14 cellular contexts compared by ENCODE assay signal in the genomic region with DNA sequence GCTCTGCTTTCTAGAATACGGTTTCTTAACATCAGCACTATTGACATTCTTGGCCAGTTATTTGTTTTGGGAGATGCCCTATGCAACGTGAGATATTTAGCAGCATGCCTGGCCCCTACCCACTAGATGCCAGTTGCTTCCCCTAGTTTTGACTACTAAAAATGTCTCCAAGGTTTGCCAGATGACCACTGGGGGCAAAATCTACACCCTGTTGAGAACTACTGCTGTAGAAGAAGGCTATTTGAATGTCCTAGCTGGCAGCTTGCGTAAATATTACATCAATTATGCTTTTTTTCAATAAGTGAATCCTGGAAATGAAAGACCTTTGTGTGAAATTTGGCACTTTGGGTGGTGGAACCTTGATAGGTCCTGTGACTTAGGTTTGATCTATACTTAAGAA. TPM values are rescaled to one million over a fixed set of nuclear protein-coding genes. Genes with fewer than 3 reads are reported as not detected.
DNase-seq lines count a peak whose midpoint lies in the region; ATAC-seq and TF ChIP-seq lines count a peak whose summit lies in the region.
"Had no signal": no experiment of that assay in that cellular context is flagged by ENCODE, and none has a peak within 500 bp of the region (broad histone marks: within the 10 kb centered on the region; RNA-seq: fewer than 3 reads in every experiment).

No MANE protein-coding gene starts in this region.

- no peaks in the 10 kb centered on the region for H3K27me3 Mint-ChIP-seq in stimulated activated memory B cell treated with anti-CD40 and anti-IgM and Interleukin-4, amounts not matched to agents 10 μg/mL and 1 μg/mL and 100 μg/mL, for 72 hours

- no peak overlapping the region for H3K27ac Mint-ChIP-seq in stimulated activated memory B cell treated with anti-CD40 and anti-IgM and Interleukin-4, amounts not matched to agents 10 μg/mL and 1 μg/mL and 100 μg/mL, for 72 hours

- no peak overlapping the region for H3K4me3 Mint-ChIP-seq in stimulated activated memory B cell treated with anti-CD40 and anti-IgM and Interleukin-4, amounts not matched to agents 10 μg/mL and 1 μg/mL and 100 μg/mL, for 72 hours

- H3K4me1 Mint-ChIP-seq in stimulated activated memory B cell treated with anti-CD40 and anti-IgM and Interleukin-4, amounts not matched to agents 10 μg/mL and 1 μg/mL and 100 μg/mL, for 72 hours = peaks cover 51% of the 10 kb centered on the region

- H3K4me1 ChIP-seq in transverse colon (peaks cover 16 to 41% (median 28%) of the 10 kb centered on the region in 4 donors), gastroesophageal sphincter (peaks cover 4 to 59% (median 16%) of the 10 kb centered on the region in 3 donors)
- H3K4me1 ChIP-seq: SJSA1 had no signal

- H3K9me3 Mint-ChIP-seq in stimulated activated memory B cell treated with anti-CD40 and anti-IgM and Interleukin-4, amounts not matched to agents 10 μg/mL and 1 μg/mL and 100 μg/mL, for 72 hours = no peaks in the 10 kb centered on the region

- in situ Hi-C loops in SK-MEL-5 (cut with HindIII; ENCODE audit: low pct_unique_long_range_greater_than_20kb, low sequenced_read_pairs) = loop anchor here (25.0 kb wide), 1 partner anchor 176 kb away; no protein-coding TSS in a partner anchor
- in situ Hi-C loops in transverse colon (cut with MboI; ENCODE audit: low pct_ligation_motif_present in 1 of 4, low pct_unique_long_range_greater_than_20kb in 1 of 4, low sequenced_read_pairs in 3 of 4) = no loop called here

- peaks cover 15% of the 10 kb centered on the region for H3K36me3 Mint-ChIP-seq in stimulated activated memory B cell treated with anti-CD40 and anti-IgM and Interleukin-4, amounts not matched to agents 10 μg/mL and 1 μg/mL and 100 μg/mL, for 72 hours

- H3K4me3 ChIP-seq in GM12875 (ENCODE audit: low read depth, low read length) (no peak overlapping the region), fibroblast of villous mesenchyme (ENCODE audit: low read depth, low read length) (no peak overlapping the region), transverse colon (no peak overlapping the region), gastroesophageal sphincter (no peak overlapping the region)
- H3K4me3 ChIP-seq: adrenal gland, SJSA1 had no signal

- ATAC-seq in gastroesophageal sphincter = no peak
- no peak for ATAC-seq in stimulated activated memory B cell treated with anti-CD40 and anti-IgM and Interleukin-4, amounts not matched to agents 10 μg/mL and 1 μg/mL and 100 μg/mL, for 72 hours

- H3K27me3 ChIP-seq in transverse colon = no peaks in the 10 kb centered on the region
- no peaks in the 10 kb centered on the region for H3K27me3 ChIP-seq in gastroesophageal sphincter
- H3K27me3 ChIP-seq: adrenal gland, SJSA1 had no signal

- 72 to 100% methylated on average over 1 to 3 of the region's 3 CpGs for WGBS in transverse colon (ENCODE audit: low coverage in 1 of 2), 2 donors
- 68 to 69% methylated on average over 3 of the region's 3 CpGs for WGBS in gastroesophageal sphincter (ENCODE audit: low coverage in 1 of 2), 2 donors

- H3K36me3 ChIP-seq in transverse colon (peaks cover 0 to 15% (median 7%) of the 10 kb centered on the region in 4 donors), gastroesophageal sphincter (peaks cover 0 to 22% of the 10 kb centered on the region in 2 donors)

- TF ChIP-seq CTCF in GM12875 (IDR thresholded peaks at IDR 0.05; ENCODE audit: borderline replicate concordance, insufficient read depth, low read depth, low read length) (peak; percentile 19; the same call in 1 of the 2 replicates), fibroblast of villous mesenchyme (IDR thresholded peaks at IDR 0.05; ENCODE audit: insufficient read depth, low read depth, low read length) (peak; percentile 12), transverse colon (IDR thresholded peaks at IDR 0.05) (no peak), gastroesophageal sphincter (IDR thresholded peaks at IDR 0.05) (peak in 1 of 4 experiments; percentile 3)

- H3K9me3 ChIP-seq in transverse colon (no peaks in the 10 kb centered on the region), gastroesophageal sphincter (no peaks in the 10 kb centered on the region)
- H3K9me3 ChIP-seq: adrenal gland, SJSA1 had no signal

- DNase-seq in AML-193 (lab: John Stamatoyannopoulos, UW) = peak; percentile 29 to 39
- DNase-seq in SK-MEL-5 (ENCODE audit: low read depth, low spot score) = peak; percentile 31
- no peak for DNase-seq in fibroblast of villous mesenchyme (ENCODE audit: low read depth)
- DNase-seq in transverse colon = no peak
- DNase-seq in posterior cingulate gyrus = no peak
- DNase-seq: activated CD4-positive, alpha-beta T cell treated with anti-CD3 and anti-CD28 coated beads, Interleukin-2, amount 50 U/mL, for 48 hours; adrenal gland; NCI-H2171; stimulated activated CD4-positive, alpha-beta T cell treated with anti-CD3 and anti-CD28 coated beads, Interleukin-4, amount 100 ng/mL, for 1 hour; substantia nigra had no signal

- intact Hi-C loops in transverse colon (cut with DNase I; ENCODE audit: low total_unique reads) = no loop called here
- intact Hi-C loops in posterior cingulate gyrus (cut with DNase I) = loop anchor here (10.0 kb wide), 1 partner anchor 346 kb away; the partner anchor contains the start of gene ANP32B

- TF ChIP-seq EP300 in transverse colon (IDR thresholded peaks at IDR 0.05; ENCODE audit: low read depth) = no peak
- no peak for TF ChIP-seq EP300 in gastroesophageal sphincter (IDR thresholded peaks at IDR 0.05)

- TF ChIP-seq POLR2A in transverse colon (IDR thresholded peaks at IDR 0.05) (no peak), gastroesophageal sphincter (IDR thresholded peaks at IDR 0.05) (no peak)

- H3K27ac ChIP-seq in transverse colon (no peak overlapping the region), gastroesophageal sphincter (no peak overlapping the region)
- H3K27ac ChIP-seq: adrenal gland, SJSA1 had no signal

RNA-seq across cellular contexts. Expression of gene NCBP1, which starts 5.0 kb away (rescaled TPM):
- 51.9 and 52.5 TPM in 2 replicates for total RNA-seq in SK-MEL-5 (2014; rRNA removed; shearing (Covaris generic))
- 32.5 and 47.2 TPM in 2 replicates for polyA plus RNA-seq in SK-MEL-5 (2015; cell fraction: cytosol; rRNA removed)
- 47.1 and 69.4 TPM in 2 replicates for polyA plus RNA-seq in SK-MEL-5 (2015; cell fraction: nucleus; rRNA removed)
- 33.8 and 60.9 TPM in 2 replicates for total RNA-seq in fibroblast of villous mesenchyme
- total RNA-seq in transverse colon = 10 to 100 TPM; 24.6 to 40.4 (median 30.6) TPM
- 100 to 1,000 TPM in 1 of 4 donors, 10 to 100 TPM in 3; 16.1 to 234 (median 24.1) TPM for total RNA-seq in gastroesophageal sphincter

RNA-seq across cellular contexts. Expression of gene TSTD2, which starts 5.5 kb away (rescaled TPM):
- 17.7 and 17.9 TPM in 2 replicates for total RNA-seq in SK-MEL-5 (2014; rRNA removed; shearing (Covaris generic))
- polyA plus RNA-seq in SK-MEL-5 (2015; cell fraction: cytosol; rRNA removed) = 14.9 and 19.8 TPM in 2 replicates
- polyA plus RNA-seq in SK-MEL-5 (2015; cell fraction: nucleus; rRNA removed) = 63.4 and 67.0 TPM in 2 replicates
- 12.6 and 15.1 TPM in 2 replicates for total RNA-seq in fibroblast of villous mesenchyme
- 10 to 100 TPM; 13.8 to 27.0 (median 20.3) TPM for total RNA-seq in transverse colon
- total RNA-seq in gastroesophageal sphincter = 10 to 100 TPM; 20.0 to 33.8 (median 30.8) TPM

RNA-seq across cellular contexts. Expression of gene XPA, which starts 58.5 kb away (rescaled TPM):
- 9.9 and 10.8 TPM in 2 replicates for total RNA-seq in SK-MEL-5 (2014; rRNA removed; shearing (Covaris generic))
- 6.5 and 7.6 TPM in 2 replicates for polyA plus RNA-seq in SK-MEL-5 (2015; cell fraction: cytosol; rRNA removed)
- polyA plus RNA-seq in SK-MEL-5 (2015; cell fraction: nucleus; rRNA removed) = 11.4 and 14.0 TPM in 2 replicates
- total RNA-seq in fibroblast of villous mesenchyme = 7.8 and 9.0 TPM in 2 replicates
- total RNA-seq in transverse colon = 10 to 100 TPM in 2 of 4 donors, 1 to 10 TPM in 2; 6.4 to 44.4 (median 12.5) TPM
- total RNA-seq in gastroesophageal sphincter = 10 to 100 TPM; 24.2 to 27.6 (median 25.8) TPM

Comparison
In these comparisons a context has a peak if more than half of its experiments do, and no peak if none do; other contexts are left out.
1. DNase-seq: peak in AML-193 (2 of 2) and SK-MEL-5 (single experiment); none in fibroblast of villous mesenchyme (single experiment), transverse colon (single experiment) and posterior cingulate gyrus (0 of 10).
2. CTCF ChIP-seq: peak in GM12875 (single experiment) and fibroblast of villous mesenchyme (single experiment); none in transverse colon (0 of 5).